In genomic region chr9:93860694-93861658, GRCh38 we compare ENCODE assay signal across 1 cellular context.
TF ChIP-seq lines count a peak whose summit lies in the region.

No MANE protein-coding gene starts in this region.

TF ChIP-seq in IMR-90, 13 proteins besides CTCF, POLR2A, EP300 and RAD21 (continued from another document):
- no peak for TF ChIP-seq MXI1 (IDR thresholded peaks at IDR 0.05; ENCODE audit: borderline replicate concordance, low read depth, low read length)
- TF ChIP-seq CEBPB (IDR thresholded peaks at IDR 0.05; ENCODE audit: low read depth, low read length): no peak
- no peak for TF ChIP-seq BHLHE40 (IDR thresholded peaks at IDR 0.05; ENCODE audit: low read depth, low read length)
- no peak for TF ChIP-seq FOS (IDR thresholded peaks at IDR 0.05; ENCODE audit: low read depth, low read length)
- TF ChIP-seq RFX5 (IDR thresholded peaks at IDR 0.05; ENCODE audit: low read depth, low read length): no peak
- TF ChIP-seq CHD1 (IDR thresholded peaks at IDR 0.05; ENCODE audit: low read depth, low read length): no peak
- TF ChIP-seq, protein P1, sequence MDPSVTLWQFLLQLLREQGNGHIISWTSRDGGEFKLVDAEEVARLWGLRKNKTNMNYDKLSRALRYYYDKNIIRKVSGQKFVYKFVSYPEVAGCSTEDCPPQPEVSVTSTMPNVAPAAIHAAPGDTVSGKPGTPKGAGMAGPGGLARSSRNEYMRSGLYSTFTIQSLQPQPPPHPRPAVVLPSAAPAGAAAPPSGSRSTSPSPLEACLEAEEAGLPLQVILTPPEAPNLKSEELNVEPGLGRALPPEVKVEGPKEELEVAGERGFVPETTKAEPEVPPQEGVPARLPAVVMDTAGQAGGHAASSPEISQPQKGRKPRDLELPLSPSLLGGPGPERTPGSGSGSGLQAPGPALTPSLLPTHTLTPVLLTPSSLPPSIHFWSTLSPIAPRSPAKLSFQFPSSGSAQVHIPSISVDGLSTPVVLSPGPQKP (IDR thresholded peaks at IDR 0.05; ENCODE audit: borderline replicate concordance, low read depth, low read length): no peak
- TF ChIP-seq USF2 (IDR thresholded peaks at IDR 0.05; ENCODE audit: low read depth, low read length): no peak
